ENCODE assay signal across 9 cellular contexts in the genomic region with DNA sequence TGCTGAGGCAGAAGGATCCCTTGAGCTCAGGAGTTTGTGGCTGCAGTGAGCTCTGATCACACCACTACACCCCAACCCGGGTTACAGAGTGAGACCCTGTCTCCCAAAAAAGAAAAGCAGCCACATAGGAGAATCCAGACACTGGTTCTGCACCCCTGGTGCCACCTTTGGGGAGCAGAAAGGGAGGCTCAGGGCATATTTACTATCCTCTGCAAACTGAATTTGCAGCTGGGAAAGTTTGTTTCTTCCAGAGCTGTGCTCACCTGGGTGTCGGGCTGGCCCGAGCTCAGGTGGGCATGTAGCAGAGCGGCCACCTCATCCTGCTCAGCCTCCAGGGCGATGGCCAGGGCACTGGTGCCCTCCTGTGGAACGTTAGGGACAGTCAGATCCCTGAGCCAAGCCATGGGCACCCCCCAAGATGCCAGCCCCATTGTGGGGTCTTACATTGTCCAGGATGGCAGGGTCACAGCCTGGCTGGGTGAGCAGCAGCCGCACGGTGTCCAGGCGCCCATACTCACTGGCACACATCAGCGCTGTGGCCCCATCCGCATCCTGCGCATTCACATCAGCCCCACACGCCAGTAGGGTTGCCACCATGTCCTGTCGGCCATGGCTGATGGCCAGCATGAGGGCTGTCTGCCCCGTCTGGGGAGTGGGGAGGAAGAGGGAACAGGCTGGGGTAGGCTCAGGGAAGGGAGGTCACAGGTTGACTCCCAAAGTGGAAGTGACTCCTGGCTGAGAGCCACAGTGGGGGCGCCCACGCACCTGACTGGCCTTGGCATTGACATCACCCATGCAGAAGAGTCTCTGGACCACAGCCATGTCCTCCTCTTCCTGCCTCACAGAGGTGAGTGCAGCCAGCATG. TPM values are rescaled to one million over a fixed set of nuclear protein-coding genes. Genes with fewer than 3 reads are reported as not detected.
A peak's percentile ranks its signal among the peaks of the same experiment; 100 is the strongest.
DNase-seq lines count a peak whose midpoint lies in the region; ATAC-seq and TF ChIP-seq lines count a peak whose summit lies in the region.
"Had no signal": no experiment of that assay in that cellular context is flagged by ENCODE, and none has a peak within 500 bp of the region (broad histone marks: within the 10 kb centered on the region; RNA-seq: fewer than 3 reads in every experiment).

No MANE protein-coding gene starts in this region.

- H3K4me1 ChIP-seq in adrenal gland (replicated peaks in 1 of 2) = peaks cover 17 to 31% of the 10 kb centered on the region in 2 donors

- ATAC-seq in GM19395 (IDR thresholded peaks at IDR 0.05; ENCODE audit: unreplicated experiment) = no peak
- ATAC-seq in GM19035 (IDR thresholded peaks at IDR 0.05; ENCODE audit: unreplicated experiment) = no peak

- H3K9me3 Mint-ChIP-seq in neural crest cell = peaks cover 3% of the 10 kb centered on the region

- H3K4me3 Mint-ChIP-seq in neural crest cell = peak overlapping the region; percentile 99

- 61 to 76% (median 63%) methylated on average over 13 to 17 of the region's 17 CpGs; no CpG with 5 or more reads in 1 of the 4 donors for WGBS in adrenal gland, 4 donors

- no peaks in the 10 kb centered on the region for H3K27me3 ChIP-seq in adrenal gland

- peaks cover 0 to 14% of the 10 kb centered on the region in 2 donors for H3K36me3 ChIP-seq in adrenal gland (replicated peaks in 1 of 2)

- TF ChIP-seq CTCF in adrenal gland (IDR thresholded peaks at IDR 0.05) = peak in 1 of 6 experiments; percentile 12
- TF ChIP-seq CTCF in neural crest cell (conservative IDR thresholded peaks at IDR 0.05) = no peak

- peak; percentile 48 for DNase-seq in NCI-H82 (lab: John Stamatoyannopoulos, UW)
- DNase-seq in NCI-H82 treated with DMSO at 0.1 percent for 48 hours (lab: John Stamatoyannopoulos, UW; ENCODE audit: unreplicated experiment) = no peak
- DNase-seq in KBM-7 = peak; percentile 38
- DNase-seq in adrenal gland = peak in 5 of 7 donors; percentile 28 to 70 (median 42)
- no peak for DNase-seq in neural crest cell (ENCODE audit: low read depth, low spot score)
- no peak for DNase-seq in SK-N-DZ (ENCODE audit: low spot score)

- H3K27me3 Mint-ChIP-seq in neural crest cell (ENCODE audit: low read depth) = peaks cover 21% of the 10 kb centered on the region

- H3K4me3 ChIP-seq in adrenal gland = no peak overlapping the region

- no peak for TF ChIP-seq POLR2A in adrenal gland (IDR thresholded peaks at IDR 0.05)

- H3K4me1 Mint-ChIP-seq in neural crest cell = peaks cover 25% of the 10 kb centered on the region

- H3K27ac ChIP-seq in adrenal gland = no peak overlapping the region

- in situ Hi-C loops in KBM-7 (cut with MboI; ENCODE audit: low pct_unique_long_range_greater_than_20kb, low sequenced_read_pairs) = no loop called here

- no peak overlapping the region for H3K27ac Mint-ChIP-seq in neural crest cell (ENCODE audit: unreplicated experiment)
- H3K27ac Mint-ChIP-seq: mesothelial cell of epicardium had no signal

- intact Hi-C loops in adrenal gland (cut with DNase I) = no loop called here

- H3K36me3 Mint-ChIP-seq in neural crest cell (ENCODE audit: low read depth) = peaks cover 6% of the 10 kb centered on the region
- H3K36me3 Mint-ChIP-seq: mesothelial cell of epicardium had no signal

- no peaks in the 10 kb centered on the region for H3K9me3 ChIP-seq in adrenal gland (replicated peaks in 1 of 3)

RNA-seq across cellular contexts. Expression of gene RPS28, which starts 3.1 kb away (rescaled TPM):
- 1,000 to 10,000 TPM in 4 of 8 donors, 100 to 1,000 TPM in 4; 220 to 1,896 (median 903) TPM for total RNA-seq in adrenal gland
- polyA plus RNA-seq in adrenal gland = 1,000 to 10,000 TPM in 1 of 3 donors, 100 to 1,000 TPM in 2; 155 to 1,715 (median 649) TPM
- total RNA-seq in neural crest cell = 1,577 and 1,634 TPM in 2 replicates
- polyA plus RNA-seq in SK-N-DZ (2014; cell fraction: cytosol; rRNA removed) = 193 and 234 TPM in 2 replicates
- polyA plus RNA-seq in SK-N-DZ (2014; cell fraction: nucleus; rRNA removed) = 198 and 225 TPM in 2 replicates

RNA-seq across cellular contexts. Expression of gene NDUFA7, which starts 3.2 kb away (rescaled TPM):
- 10 to 100 TPM in 7 of 8 donors, 1 to 10 TPM in 1; 5.3 to 84.5 (median 72.4) TPM for total RNA-seq in adrenal gland
- polyA plus RNA-seq in adrenal gland = 100 to 1,000 TPM; 140 to 502 (median 202) TPM
- total RNA-seq in neural crest cell = 50.9 and 51.8 TPM in 2 replicates
- polyA plus RNA-seq in SK-N-DZ (2014; cell fraction: cytosol; rRNA removed) = 33.8 and 68.5 TPM in 2 replicates
- 48.7 and 54.3 TPM in 2 replicates for polyA plus RNA-seq in SK-N-DZ (2014; cell fraction: nucleus; rRNA removed)

RNA-seq across cellular contexts. Expression of gene CD320, which starts 16.3 kb away (rescaled TPM):
- total RNA-seq in adrenal gland (100 to 1,000 TPM in 1 of 8 donors, 10 to 100 TPM in 7; 53.6 to 129 (median 68.2) TPM), neural crest cell (64.5 and 68.5 TPM in 2 replicates)
- polyA plus RNA-seq in adrenal gland = 10 to 100 TPM; 12.0 to 61.4 (median 34.1) TPM
- polyA plus RNA-seq in SK-N-DZ (2014; cell fraction: cytosol; rRNA removed) = 149 and 150 TPM in 2 replicates
- 98.6 and 111 TPM in 2 replicates for polyA plus RNA-seq in SK-N-DZ (2014; cell fraction: nucleus; rRNA removed)

RNA-seq across cellular contexts. Expression of gene KANK3, which starts 18.6 kb away (rescaled TPM):
- total RNA-seq in adrenal gland (10 to 100 TPM in 7 of 8 donors, 1 to 10 TPM in 1; 9.8 to 27.7 (median 18.4) TPM), neural crest cell (0.66 and 0.77 TPM in 2 replicates)
- polyA plus RNA-seq in adrenal gland = 10 to 100 TPM in 2 of 3 donors, under 1 TPM in 1; 0.38 to 27.8 (median 23.6) TPM
- 0.16 and 2.0 TPM in 2 replicates for polyA plus RNA-seq in SK-N-DZ (2014; cell fraction: cytosol; rRNA removed)
- 0.11 and 1.0 TPM in 2 replicates for polyA plus RNA-seq in SK-N-DZ (2014; cell fraction: nucleus; rRNA removed)

RNA-seq across cellular contexts. Expression of gene ANGPTL4, which starts 39.5 kb away (rescaled TPM):
- total RNA-seq in adrenal gland = 100 to 1,000 TPM in 2 of 8 donors, 10 to 100 TPM in 5, 1 to 10 TPM in 1; 4.4 to 141 (median 27.1) TPM
- 10 to 100 TPM in 2 of 3 donors, 1 to 10 TPM in 1; 4.9 to 54.0 (median 46.8) TPM for polyA plus RNA-seq in adrenal gland
- not detected in 2 replicates for total RNA-seq in neural crest cell
- polyA plus RNA-seq in SK-N-DZ (2014; cell fraction: cytosol; rRNA removed) = 5.6 and 6.3 TPM in 2 replicates
- 11.7 and 12.2 TPM in 2 replicates for polyA plus RNA-seq in SK-N-DZ (2014; cell fraction: nucleus; rRNA removed)

Comparison
In these comparisons a context has a peak if more than half of its experiments do, and no peak if none do; other contexts are left out.
1. DNase-seq: peak in NCI-H82 (single experiment), KBM-7 (single experiment) and adrenal gland (5 of 7); none in NCI-H82 treated with DMSO at 0.1 percent for 48 hours (single experiment), neural crest cell (single experiment) and SK-N-DZ (single experiment).